8 cellular contexts compared by ENCODE assay signal in the genomic region with DNA sequence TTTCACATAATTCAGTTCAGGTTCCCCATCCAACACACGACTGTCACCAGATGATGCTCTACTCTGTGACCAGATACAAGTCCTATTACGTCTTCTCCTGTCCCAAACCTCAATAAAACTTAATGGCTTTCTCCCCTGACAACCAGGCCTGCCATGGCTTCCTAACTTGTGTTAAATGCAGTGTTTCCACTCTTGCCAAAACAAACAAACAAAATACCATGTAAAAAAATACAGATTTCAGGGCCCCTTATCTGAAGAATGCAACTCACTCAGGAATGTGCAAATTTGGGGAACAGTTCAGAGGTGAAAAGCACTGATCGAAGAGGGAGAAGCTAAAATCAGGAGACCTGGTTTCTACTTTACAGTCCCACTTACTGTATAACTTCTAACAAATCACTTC. TPM values are rescaled to one million over a fixed set of nuclear protein-coding genes. Genes with fewer than 3 reads are reported as not detected.
DNase-seq lines count a peak whose midpoint lies in the region; ATAC-seq, FAIRE-seq and TF ChIP-seq lines count a peak whose summit lies in the region.

No MANE protein-coding gene starts in this region.

- H3K36me3 ChIP-seq in HEK293 (ENCODE audit: control insufficient read depth in 2 of 2, insufficient read depth in 1 of 2, low read length in 2 of 2) (peaks cover 8 to 42% of the 10 kb centered on the region in 2 experiments; a peak in 2 of 3 replicates), hepatocyte (replicated peaks; ENCODE audit: insufficient read depth, low read depth) (no peaks in the 10 kb centered on the region), smooth muscle cell (ENCODE audit: low read depth) (no peaks in the 10 kb centered on the region)

- peaks cover 2% of the 10 kb centered on the region; the same call in 1 of the 2 replicates for H3K36me3 Mint-ChIP-seq in WTC11

- CTCF ChIA-PET in HEK293 (lab: Yijun Ruan, JAX), result interaction anchor here (1.5 to 2.5 kb wide), 2 partner anchors 249 to 467 kb away, joined by 3 to 12 read pairs; no protein-coding TSS in a partner anchor
- CTCF ChIA-PET in WTC11 (lab: Charles Lee), result interaction anchor here (1.0 kb wide), 1 partner anchor 471 kb away, joined by 3 read pairs; no protein-coding TSS in a partner anchor

- peak overlapping the region; percentile 92 for H3K4me3 Mint-ChIP-seq in WTC11

- peaks cover 18% of the 10 kb centered on the region for H3K79me2 ChIP-seq in hepatocyte
- peaks cover 21% of the 10 kb centered on the region for H3K79me2 ChIP-seq in smooth muscle cell (ENCODE audit: low read depth)

- TF ChIP-seq CTCF in HEK293 (tag by site-specific recombination; IDR thresholded peaks at IDR 0.05) (no peak), WTC11 (IDR thresholded peaks at IDR 0.05) (no peak), hepatocyte (IDR thresholded peaks at IDR 0.05; ENCODE audit: poor library complexity) (no peak), smooth muscle cell (IDR thresholded peaks at IDR 0.05; ENCODE audit: borderline replicate concordance, insufficient read depth, poor library complexity, severe bottlenecking) (no peak), GM13976 (IDR thresholded peaks at IDR 0.05; ENCODE audit: borderline replicate concordance, control extremely low read depth, extremely low read depth, insufficient read depth, missing control alignments) (no peak)

- H3K9me3 ChIP-seq in HEK293 (ENCODE audit: control insufficient read depth, insufficient read depth, low read depth, low read length), result no peaks in the 10 kb centered on the region
- H3K9me3 ChIP-seq in hepatocyte (ENCODE audit: low read depth), result no peaks in the 10 kb centered on the region
- no peaks in the 10 kb centered on the region for H3K9me3 ChIP-seq in smooth muscle cell (replicated peaks; ENCODE audit: low read depth)

- ATAC-seq in WTC11, result no peak; the same call in 1 of the 2 replicates

- H2AFZ ChIP-seq in hepatocyte (peak overlapping the region; percentile 98), smooth muscle cell (ENCODE audit: low read depth) (peak overlapping the region; percentile 92)

- no peaks in the 10 kb centered on the region for H3K27me3 Mint-ChIP-seq in WTC11 (ENCODE audit: low read depth)

- DNase-seq in WTC11 (ENCODE audit: low spot score), result no peak
- DNase-seq in hepatocyte (ENCODE audit: low spot score), result no peak
- no peak for DNase-seq in smooth muscle cell (lab: John Stamatoyannopoulos, UW; ENCODE audit: unreplicated experiment)
- no peak for DNase-seq in stimulated activated CD8-positive, alpha-beta memory T cell treated with anti-CD3 and anti-CD28 coated beads, Interleukin-4, amount 100 ng/mL, for 48 hours
- no peak for DNase-seq in urothelium cell line (ENCODE audit: low spot score)
- DNase-seq in GM13976 (ENCODE audit: low spot score), result no peak
- no peak for DNase-seq in NCI-H2029 (lab: John Stamatoyannopoulos, UW)

- H3K4me2 ChIP-seq in hepatocyte (peak overlapping the region; percentile 87), smooth muscle cell (peak overlapping the region; percentile 85)

- H3K27me3 ChIP-seq in hepatocyte (no peaks in the 10 kb centered on the region), smooth muscle cell (ENCODE audit: low read depth) (no peaks in the 10 kb centered on the region)

- no peaks in the 10 kb centered on the region for H3K9me2 ChIP-seq in hepatocyte (replicated peaks; ENCODE audit: insufficient read depth)

- POLR2A ChIA-PET in HEK293 (lab: Yijun Ruan, JAX) (no interaction called here), WTC11 (lab: Charles Lee) (no interaction called here)

- no peaks in the 10 kb centered on the region for H3F3A ChIP-seq in smooth muscle cell (ENCODE audit: low read depth)

- peak overlapping the region; percentile 79 for H3K4me3 ChIP-seq in HEK293 (ENCODE audit: low read depth, low read length)
- peak overlapping the region; percentile 59 for H3K4me3 ChIP-seq in hepatocyte
- peak overlapping the region; percentile 71 for H3K4me3 ChIP-seq in smooth muscle cell

- WGBS in hepatocyte (ENCODE audit: low lambda C conversion rate, missing lambda C conversion rate), result 28% methylated on average over 3 of the region's 3 CpGs
- WGBS in smooth muscle cell (ENCODE audit: low lambda C conversion rate), result 19% methylated on average over 3 of the region's 3 CpGs

- no peak for FAIRE-seq in urothelium cell line (lab: Jason Lieb, UNC)

- no peaks in the 10 kb centered on the region for H3K9me3 Mint-ChIP-seq in WTC11

- peak overlapping the region; percentile 78 for H3K9ac ChIP-seq in smooth muscle cell (ENCODE audit: low read depth)

- peaks cover 9% of the 10 kb centered on the region for H3K4me1 Mint-ChIP-seq in WTC11

- in situ Hi-C loops in GM13976 (cut with MboI; ENCODE audit: low sequenced_read_pairs, unreplicated experiment), result loop anchor here (25.0 kb wide), 1 partner anchor 259 kb away; a partner anchor contains a TSS

- H3K27ac Mint-ChIP-seq in WTC11, result peak overlapping the region; percentile 99

- H4K20me1 ChIP-seq in hepatocyte (ENCODE audit: insufficient read depth, poor library complexity, severe bottlenecking), result no peaks in the 10 kb centered on the region
- H4K20me1 ChIP-seq in smooth muscle cell (ENCODE audit: low read depth), result no peaks in the 10 kb centered on the region

- H3K27ac ChIP-seq in HEK293 (ENCODE audit: extremely low read depth, low read depth, low read length) (no peak overlapping the region), hepatocyte (peak overlapping the region; percentile 86), smooth muscle cell (ENCODE audit: low read depth) (peak overlapping the region; percentile 51)

- H3K4me1 ChIP-seq in HEK293 (ENCODE audit: control insufficient read depth, insufficient read depth, low read length) (no peaks in the 10 kb centered on the region), hepatocyte (ENCODE audit: insufficient read depth) (peaks cover 3% of the 10 kb centered on the region), smooth muscle cell (ENCODE audit: low read depth) (peaks cover 11% of the 10 kb centered on the region)

TF ChIP-seq in HEK293, 187 proteins besides CTCF, POLR2A, EP300 and RAD21:
- TF ChIP-seq ZBTB20 (tag by site-specific recombination; IDR thresholded peaks at IDR 0.05) (peak; percentile 98), ZNF114 (tag by site-specific recombination; IDR thresholded peaks at IDR 0.05) (no peak)

TF ChIP-seq in WTC11, 78 proteins besides CTCF, POLR2A, EP300 and RAD21 (continues in another document):
- TF ChIP-seq ZNF423 (CRISPR knock-in tag; IDR thresholded peaks at IDR 0.05), result no peak
- TF ChIP-seq, protein P1, sequence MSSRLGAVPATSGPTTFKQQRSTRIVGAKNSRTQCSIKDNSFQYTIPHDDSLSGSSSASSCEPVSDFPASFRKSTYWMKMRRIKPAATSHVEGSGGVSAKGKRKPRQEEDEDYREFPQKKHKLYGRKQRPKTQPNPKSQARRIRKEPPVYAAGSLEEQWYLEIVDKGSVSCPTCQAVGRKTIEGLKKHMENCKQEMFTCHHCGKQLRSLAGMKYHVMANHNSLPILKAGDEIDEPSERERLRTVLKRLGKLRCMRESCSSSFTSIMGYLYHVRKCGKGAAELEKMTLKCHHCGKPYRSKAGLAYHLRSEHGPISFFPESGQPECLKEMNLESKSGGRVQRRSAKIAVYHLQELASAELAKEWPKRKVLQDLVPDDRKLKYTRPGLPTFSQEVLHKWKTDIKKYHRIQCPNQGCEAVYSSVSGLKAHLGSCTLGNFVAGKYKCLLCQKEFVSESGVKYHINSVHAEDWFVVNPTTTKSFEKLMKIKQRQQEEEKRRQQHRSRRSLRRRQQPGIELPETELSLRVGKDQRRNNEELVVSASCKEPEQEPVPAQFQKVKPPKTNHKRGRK (CRISPR knock-in tag; IDR thresholded peaks at IDR 0.05; ENCODE audit: borderline replicate concordance), result no peak
- TF ChIP-seq, protein P2, sequence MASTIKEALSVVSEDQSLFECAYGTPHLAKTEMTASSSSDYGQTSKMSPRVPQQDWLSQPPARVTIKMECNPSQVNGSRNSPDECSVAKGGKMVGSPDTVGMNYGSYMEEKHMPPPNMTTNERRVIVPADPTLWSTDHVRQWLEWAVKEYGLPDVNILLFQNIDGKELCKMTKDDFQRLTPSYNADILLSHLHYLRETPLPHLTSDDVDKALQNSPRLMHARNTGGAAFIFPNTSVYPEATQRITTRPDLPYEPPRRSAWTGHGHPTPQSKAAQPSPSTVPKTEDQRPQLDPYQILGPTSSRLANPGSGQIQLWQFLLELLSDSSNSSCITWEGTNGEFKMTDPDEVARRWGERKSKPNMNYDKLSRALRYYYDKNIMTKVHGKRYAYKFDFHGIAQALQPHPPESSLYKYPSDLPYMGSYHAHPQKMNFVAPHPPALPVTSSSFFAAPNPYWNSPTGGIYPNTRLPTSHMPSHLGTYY (CRISPR knock-in tag; IDR thresholded peaks at IDR 0.05), result no peak
- TF ChIP-seq ZNF232 (CRISPR knock-in tag; IDR thresholded peaks at IDR 0.05), result no peak
- TF ChIP-seq, protein P3, sequence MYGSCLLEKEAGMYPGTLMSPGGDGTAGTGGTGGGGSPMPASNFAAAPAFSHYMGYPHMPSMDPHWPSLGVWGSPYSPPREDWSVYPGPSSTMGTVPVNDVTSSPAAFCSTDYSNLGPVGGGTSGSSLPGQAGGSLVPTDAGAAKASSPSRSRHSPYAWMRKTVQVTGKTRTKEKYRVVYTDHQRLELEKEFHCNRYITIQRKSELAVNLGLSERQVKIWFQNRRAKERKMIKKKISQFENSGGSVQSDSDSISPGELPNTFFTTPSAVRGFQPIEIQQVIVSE (CRISPR knock-in tag; IDR thresholded peaks at IDR 0.05; ENCODE audit: borderline replicate concordance), result no peak
- no peak for TF ChIP-seq HMGA2 (CRISPR knock-in tag; IDR thresholded peaks at IDR 0.05)
- TF ChIP-seq ZNF138 (CRISPR knock-in tag; conservative IDR thresholded peaks at IDR 0.05), result no peak
- TF ChIP-seq ESRRA (CRISPR knock-in tag; IDR thresholded peaks at IDR 0.05; ENCODE audit: borderline replicate concordance), result no peak
- no peak for TF ChIP-seq ZNF317 (CRISPR knock-in tag; IDR thresholded peaks at IDR 0.05; ENCODE audit: borderline replicate concordance, low read depth)
- no peak for TF ChIP-seq JUN (CRISPR knock-in tag; IDR thresholded peaks at IDR 0.05)
- TF ChIP-seq, protein P4, sequence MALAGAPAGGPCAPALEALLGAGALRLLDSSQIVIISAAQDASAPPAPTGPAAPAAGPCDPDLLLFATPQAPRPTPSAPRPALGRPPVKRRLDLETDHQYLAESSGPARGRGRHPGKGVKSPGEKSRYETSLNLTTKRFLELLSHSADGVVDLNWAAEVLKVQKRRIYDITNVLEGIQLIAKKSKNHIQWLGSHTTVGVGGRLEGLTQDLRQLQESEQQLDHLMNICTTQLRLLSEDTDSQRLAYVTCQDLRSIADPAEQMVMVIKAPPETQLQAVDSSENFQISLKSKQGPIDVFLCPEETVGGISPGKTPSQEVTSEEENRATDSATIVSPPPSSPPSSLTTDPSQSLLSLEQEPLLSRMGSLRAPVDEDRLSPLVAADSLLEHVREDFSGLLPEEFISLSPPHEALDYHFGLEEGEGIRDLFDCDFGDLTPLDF (CRISPR knock-in tag; IDR thresholded peaks at IDR 0.05), result no peak

RNA-seq across cellular contexts. Expression of a gene that starts 0.9 kb away (rescaled TPM):
- total RNA-seq in WTC11 (2021) (25.9 to 32.9 TPM (median 26.1 TPM) in 3 replicates), hepatocyte (4.4 and 7.0 TPM in 2 replicates), smooth muscle cell (6.2 and 9.7 TPM in 2 replicates)
- polyA plus RNA-seq in hepatocyte (2.6 and 7.8 TPM in 2 replicates), smooth muscle cell (3.1 and 5.7 TPM in 2 replicates)
